ENCODE assay signal across 1 cellular context in the genomic region with DNA sequence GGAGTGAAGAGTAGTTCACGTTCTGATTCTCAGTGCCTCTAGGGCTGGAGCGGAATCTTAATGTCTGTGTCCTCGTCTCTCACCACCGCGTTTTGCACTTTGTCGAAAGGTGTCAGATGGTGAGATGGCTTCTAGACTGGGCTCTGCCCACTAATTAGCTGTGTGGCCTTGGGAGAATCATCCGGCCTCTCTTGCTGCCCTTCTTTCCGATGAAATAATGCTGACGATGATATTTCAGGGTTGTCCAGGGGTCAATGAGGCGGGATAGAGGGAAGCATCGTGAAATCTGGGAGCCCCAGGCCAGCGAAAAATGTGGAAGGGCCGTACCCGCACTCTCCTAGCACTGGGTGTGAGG.
TF ChIP-seq lines count a peak whose summit lies in the region.

No MANE protein-coding gene starts in this region.

TF ChIP-seq in IMR-90, 13 proteins besides CTCF, POLR2A, EP300 and RAD21:
- TF ChIP-seq MAZ (IDR thresholded peaks at IDR 0.05; ENCODE audit: borderline replicate concordance, low read depth, low read length) (no peak), MAFK (IDR thresholded peaks at IDR 0.05; ENCODE audit: low read depth, low read length) (peak; percentile 87), CHD1 (IDR thresholded peaks at IDR 0.05; ENCODE audit: low read depth, low read length) (no peak), RFX5 (IDR thresholded peaks at IDR 0.05; ENCODE audit: low read depth, low read length) (no peak), SMC3 (IDR thresholded peaks at IDR 0.05; ENCODE audit: low read depth, low read length) (no peak), MXI1 (IDR thresholded peaks at IDR 0.05; ENCODE audit: borderline replicate concordance, low read depth, low read length) (no peak), CEBPB (IDR thresholded peaks at IDR 0.05; ENCODE audit: low read depth, low read length) (no peak)
